Comparison of ENCODE assay signal across 22 cellular contexts in the genomic region with DNA sequence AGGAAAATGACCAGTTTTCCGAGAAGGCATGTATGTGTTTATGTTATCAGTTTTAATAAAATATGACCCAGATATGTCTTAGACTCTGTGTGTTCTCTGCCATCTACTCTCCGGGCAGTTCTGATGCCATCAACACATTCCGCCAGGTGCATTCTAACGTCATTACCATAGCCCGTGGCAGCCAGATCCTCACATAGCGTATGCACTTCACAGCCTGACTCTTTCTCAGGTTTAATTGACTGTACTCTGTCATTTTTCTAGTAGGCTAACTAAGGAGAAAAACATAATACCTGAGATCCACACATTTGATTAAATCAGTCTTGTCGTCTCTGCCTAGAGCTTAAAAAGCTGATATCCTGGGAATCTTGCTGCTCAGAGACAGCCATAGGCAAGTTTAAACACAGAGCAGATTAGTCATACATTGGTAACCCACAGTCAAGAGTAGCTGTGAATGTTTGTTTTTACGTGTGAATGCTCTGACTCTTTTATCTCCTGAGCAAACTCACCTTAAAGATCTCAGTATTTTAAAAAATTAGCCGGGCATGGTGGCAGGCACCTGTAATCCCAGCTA.
"Had no signal": no experiment of that assay in that cellular context is flagged by ENCODE, and none has a peak within 500 bp of the region (broad histone marks: within the 10 kb centered on the region; RNA-seq: fewer than 3 reads in every experiment).

No MANE protein-coding gene starts in this region.

- H3K4me1 ChIP-seq: heart right ventricle, left ventricle myocardium inferior, pancreas, thyroid gland had no signal

- H3K4me3 Mint-ChIP-seq: activated CD4-positive, alpha-beta T cell treated with anti-CD3 and anti-CD28 coated beads, Interleukin-2, amount 10 ng/mL, durations not matched to agents 7 days and 5 days; activated CD8-positive, alpha-beta memory T cell treated with anti-CD3 and anti-CD28 coated beads, Interleukin-2, amount 10 ng/mL, durations not matched to agents 7 days and 5 days; activated CD8-positive, alpha-beta T cell treated with anti-CD3 and anti-CD28 coated beads for 36 hours; activated naive CD4-positive, alpha-beta T cell treated with anti-CD3 and anti-CD28 coated beads, Interleukin-2, amount 10 ng/mL, durations not matched to agents 7 days and 5 days; activated naive CD8-positive, alpha-beta T cell treated with anti-CD3 and anti-CD28 coated beads, Interleukin-2, amount 50 U/mL, for 24 hours; endodermal cell; nephron had no signal

- H3K36me3 ChIP-seq: brain microvascular endothelial cell, heart right ventricle, left ventricle myocardium inferior, pancreas, thyroid gland had no signal

- H3K9me3 ChIP-seq: heart right ventricle, left ventricle myocardium inferior, pancreas, thyroid gland had no signal

- ATAC-seq: activated CD4-positive, CD25-positive, alpha-beta regulatory T cell treated with anti-CD3 and anti-CD28 coated beads, Interleukin-2, amount 50 U/mL, for 24 hours; activated CD8-positive, alpha-beta memory T cell treated with anti-CD3 and anti-CD28 coated beads, Interleukin-2, amount 10 ng/mL, durations not matched to agents 7 days and 5 days; activated CD8-positive, alpha-beta T cell treated with anti-CD3 and anti-CD28 coated beads for 36 hours; activated naive CD8-positive, alpha-beta T cell treated with anti-CD3 and anti-CD28 coated beads, Interleukin-2, amount 50 U/mL, for 24 hours; heart right ventricle; pancreas; right cardiac atrium had no signal

- H3K27ac Mint-ChIP-seq: activated CD4-positive, alpha-beta T cell treated with anti-CD3 and anti-CD28 coated beads, Interleukin-2, amount 10 ng/mL, durations not matched to agents 7 days and 5 days; activated CD8-positive, alpha-beta memory T cell treated with anti-CD3 and anti-CD28 coated beads, Interleukin-2, amount 10 ng/mL, durations not matched to agents 7 days and 5 days; activated CD8-positive, alpha-beta T cell treated with anti-CD3 and anti-CD28 coated beads for 36 hours; activated naive CD4-positive, alpha-beta T cell treated with anti-CD3 and anti-CD28 coated beads, Interleukin-2, amount 10 ng/mL, durations not matched to agents 7 days and 5 days; activated naive CD8-positive, alpha-beta T cell treated with anti-CD3 and anti-CD28 coated beads, Interleukin-2, amount 50 U/mL, for 24 hours; endodermal cell; nephron had no signal

- H3K27me3 ChIP-seq: brain microvascular endothelial cell, heart right ventricle, pancreas, thyroid gland had no signal

- H3K4me1 Mint-ChIP-seq: activated CD4-positive, alpha-beta T cell treated with anti-CD3 and anti-CD28 coated beads, Interleukin-2, amount 10 ng/mL, durations not matched to agents 7 days and 5 days; activated CD8-positive, alpha-beta memory T cell treated with anti-CD3 and anti-CD28 coated beads, Interleukin-2, amount 10 ng/mL, durations not matched to agents 7 days and 5 days; activated naive CD4-positive, alpha-beta T cell treated with anti-CD3 and anti-CD28 coated beads, Interleukin-2, amount 10 ng/mL, durations not matched to agents 7 days and 5 days; activated naive CD8-positive, alpha-beta T cell treated with anti-CD3 and anti-CD28 coated beads, Interleukin-2, amount 50 U/mL, for 24 hours; endodermal cell; nephron had no signal

- H3K36me3 Mint-ChIP-seq: activated CD8-positive, alpha-beta memory T cell treated with anti-CD3 and anti-CD28 coated beads, Interleukin-2, amount 10 ng/mL, durations not matched to agents 7 days and 5 days; activated naive CD4-positive, alpha-beta T cell treated with anti-CD3 and anti-CD28 coated beads, Interleukin-2, amount 10 ng/mL, durations not matched to agents 7 days and 5 days had no signal

- H3K27ac ChIP-seq: brain microvascular endothelial cell, coronary artery, heart right ventricle, left ventricle myocardium inferior, pancreas, thyroid gland, VCaP had no signal

- FAIRE-seq: pancreas had no signal

- H3K4me3 ChIP-seq: coronary artery, heart right ventricle, left ventricle myocardium inferior, pancreas, thyroid gland had no signal

- H3K27me3 Mint-ChIP-seq: activated CD4-positive, alpha-beta T cell treated with anti-CD3 and anti-CD28 coated beads, Interleukin-2, amount 10 ng/mL, durations not matched to agents 7 days and 5 days; activated CD8-positive, alpha-beta memory T cell treated with anti-CD3 and anti-CD28 coated beads, Interleukin-2, amount 10 ng/mL, durations not matched to agents 7 days and 5 days; activated CD8-positive, alpha-beta T cell treated with anti-CD3 and anti-CD28 coated beads for 36 hours; activated naive CD4-positive, alpha-beta T cell treated with anti-CD3 and anti-CD28 coated beads, Interleukin-2, amount 10 ng/mL, durations not matched to agents 7 days and 5 days; activated naive CD8-positive, alpha-beta T cell treated with anti-CD3 and anti-CD28 coated beads, Interleukin-2, amount 50 U/mL, for 24 hours had no signal

- DNase-seq: activated CD4-positive, alpha-beta T cell treated with anti-CD3 and anti-CD28 coated beads, Interleukin-2, amount 10 ng/mL, durations not matched to agents 7 days and 5 days; activated CD8-positive, alpha-beta memory T cell treated with anti-CD3 and anti-CD28 coated beads, Interleukin-2, amount 10 ng/mL, durations not matched to agents 7 days and 5 days; activated CD8-positive, alpha-beta T cell treated with anti-CD3 and anti-CD28 coated beads for 36 hours; activated effector memory CD4-positive, alpha-beta T cell treated with anti-CD3 and anti-CD28 coated beads, Interleukin-2, amount 50 U/mL, for 16 hours; activated naive CD4-positive, alpha-beta T cell treated with anti-CD3 and anti-CD28 coated beads, Interleukin-2, amount 10 ng/mL, durations not matched to agents 7 days and 5 days; activated naive CD8-positive, alpha-beta T cell treated with anti-CD3 and anti-CD28 coated beads, Interleukin-2, amount 50 U/mL, for 24 hours; activated T-cell treated with anti-CD3 and anti-CD28 coated beads for 4 hours; aorta; brain microvascular endothelial cell; endodermal cell; heart right ventricle; left ventricle myocardium inferior; pancreas; right cardiac atrium; stimulated activated CD4-positive, alpha-beta T cell treated with anti-CD3 and anti-CD28 coated beads, Interleukin-4, amount 100 ng/mL, for 24 hours; stimulated activated naive CD4-positive, alpha-beta T cell treated with Interleukin-2 at 50 U/mL for 16 hours; T-helper 2 cell; thyroid gland had no signal

- H3K9me3 Mint-ChIP-seq: activated CD4-positive, alpha-beta T cell treated with anti-CD3 and anti-CD28 coated beads, Interleukin-2, amount 10 ng/mL, durations not matched to agents 7 days and 5 days; activated CD8-positive, alpha-beta T cell treated with anti-CD3 and anti-CD28 coated beads for 36 hours; activated naive CD4-positive, alpha-beta T cell treated with anti-CD3 and anti-CD28 coated beads, Interleukin-2, amount 10 ng/mL, durations not matched to agents 7 days and 5 days; activated naive CD8-positive, alpha-beta T cell treated with anti-CD3 and anti-CD28 coated beads, Interleukin-2, amount 50 U/mL, for 24 hours; endodermal cell; nephron had no signal
